In genomic region chr9:134161647-134162046, GRCh38 we compare ENCODE assay signal across 18 cellular contexts. TPM values are rescaled to one million over a fixed set of nuclear protein-coding genes. Genes with fewer than 3 reads are reported as not detected.
"Had no signal": no experiment of that assay in that cellular context is flagged by ENCODE, and none has a peak within 500 bp of the region (broad histone marks: within the 10 kb centered on the region; RNA-seq: fewer than 3 reads in every experiment).

No MANE protein-coding gene starts in this region.

- H3K27me3 ChIP-seq: adrenal gland, cardiac muscle cell, esophagus muscularis mucosa, SJSA1, spleen had no signal

- H3K4me3 ChIP-seq: adrenal gland, cardiac muscle cell, esophagus muscularis mucosa, SJSA1, spleen, thoracic aorta had no signal

- H3K27ac ChIP-seq: adrenal gland, cardiac muscle cell, esophagus muscularis mucosa, SJSA1, spleen, thoracic aorta had no signal

- FAIRE-seq: endometrium had no signal

- ATAC-seq: left ventricle myocardium superior, sciatic nerve had no signal

- H3K9me3 ChIP-seq: adrenal gland, esophagus muscularis mucosa, SJSA1, spleen, thoracic aorta had no signal

- DNase-seq: activated CD4-positive, alpha-beta T cell treated with anti-CD3 and anti-CD28 coated beads for 48 hours; activated naive CD4-positive, alpha-beta T cell treated with anti-CD3 and anti-CD28 coated beads, Interleukin-2, amount 50 U/mL, for 16 hours; adrenal gland; glutamatergic neuron; hypothalamus; left ventricle myocardium superior; mesenchymal stem cell; spleen; stimulated activated CD4-positive, alpha-beta T cell treated with anti-CD3 and anti-CD28 coated beads, Interleukin-1b, Interleukin-23, amount 100 ng/mL, for 48 hours had no signal

RNA-seq across cellular contexts. Expression of gene RNU6ATAC, which starts 2.7 kb away (rescaled TPM):
- total RNA-seq: cardiac muscle cell, kidney epithelial cell, pulmonary artery endothelial cell, SJSA1, thoracic aorta had no signal
- polyA plus RNA-seq: adrenal gland, cardiac muscle cell, neural cell, spleen had no signal
